ENCODE assay signal across 8 cellular contexts in genomic region chr1:243946946-243947345, GRCh38.
DNase-seq lines count a peak whose midpoint lies in the region; ATAC-seq and TF ChIP-seq lines count a peak whose summit lies in the region.

No MANE protein-coding gene starts in this region.

- peaks cover 4% of the 10 kb centered on the region for H3K27me3 Mint-ChIP-seq in activated T-helper 17 cell treated with anti-CD3 and anti-CD28 coated beads, Interleukin-2, amount 50 U/mL, for 72 hours

- no peak overlapping the region for H3K4me3 Mint-ChIP-seq in activated T-helper 17 cell treated with anti-CD3 and anti-CD28 coated beads, Interleukin-2, amount 50 U/mL, for 72 hours

- no peaks in the 10 kb centered on the region for H3K36me3 Mint-ChIP-seq in activated T-helper 17 cell treated with anti-CD3 and anti-CD28 coated beads, Interleukin-2, amount 50 U/mL, for 72 hours (ENCODE audit: low read depth)

- TF ChIP-seq CTCF in kidney epithelial cell (IDR thresholded peaks at IDR 0.05; ENCODE audit: insufficient read depth, low read length, poor library complexity, severe bottlenecking), result peak; percentile 23

- H3K4me1 Mint-ChIP-seq in activated T-helper 17 cell treated with anti-CD3 and anti-CD28 coated beads, Interleukin-2, amount 50 U/mL, for 72 hours, result no peaks in the 10 kb centered on the region

- no peak overlapping the region for H3K4me3 ChIP-seq in kidney epithelial cell (ENCODE audit: low read depth, low read length)

- peak; percentile 52 for ATAC-seq in activated T-helper 17 cell treated with anti-CD3 and anti-CD28 coated beads, Interleukin-2, amount 50 U/mL, for 72 hours (replicated peaks)
- ATAC-seq in left lobe of liver (no peak), GM18498 (IDR thresholded peaks at IDR 0.05; ENCODE audit: unreplicated experiment) (no peak)

- H3K9me3 Mint-ChIP-seq in activated T-helper 17 cell treated with anti-CD3 and anti-CD28 coated beads, Interleukin-2, amount 50 U/mL, for 72 hours, result no peaks in the 10 kb centered on the region

- H3K27me3 ChIP-seq in kidney epithelial cell (ENCODE audit: control insufficient read depth, insufficient read depth, low read length), result no peaks in the 10 kb centered on the region

- peak; percentile 27 for DNase-seq in NCI-H146 (lab: John Stamatoyannopoulos, UW)
- no peak for DNase-seq in NCI-H146 treated with DMSO at 0.1 percent for 48 hours (lab: John Stamatoyannopoulos, UW; ENCODE audit: unreplicated experiment)
- peak; percentile 25 for DNase-seq in NAMALWA (ENCODE audit: low spot score)
- no peak for DNase-seq in kidney epithelial cell (ENCODE audit: low read depth)
- DNase-seq in left lobe of liver (ENCODE audit: low spot score), result no peak
- no peak for DNase-seq in COLO668 (lab: John Stamatoyannopoulos, UW; ENCODE audit: unreplicated experiment)

- H3K36me3 ChIP-seq in kidney epithelial cell (ENCODE audit: control insufficient read depth, insufficient read depth, low read length), result no peaks in the 10 kb centered on the region

- no peak overlapping the region for H3K27ac Mint-ChIP-seq in activated T-helper 17 cell treated with anti-CD3 and anti-CD28 coated beads, Interleukin-2, amount 50 U/mL, for 72 hours

Comparison
In these comparisons a context has a peak if more than half of its experiments do, and no peak if none do; other contexts are left out.
1. DNase-seq: peak in NCI-H146 (single experiment) and NAMALWA (single experiment); none in NCI-H146 treated with DMSO at 0.1 percent for 48 hours (single experiment), kidney epithelial cell (single experiment), left lobe of liver (single experiment) and COLO668 (single experiment).